ENCODE assay signal across 8 cellular contexts in genomic region chr7:101017099-101017777, GRCh38. TPM values are rescaled to one million over a fixed set of nuclear protein-coding genes. Genes with fewer than 3 reads are reported as not detected.
DNase-seq lines count a peak whose midpoint lies in the region; ATAC-seq, FAIRE-seq and TF ChIP-seq lines count a peak whose summit lies in the region.

No MANE protein-coding gene starts in this region.

- H3K27ac ChIP-seq in pancreas (no peak overlapping the region), thyroid gland (peak overlapping the region in 1 of 3 donors; percentile 35)

- DNase-seq in AG08396 (ENCODE audit: low spot score) (peak; percentile 91), RCC 7860 (ENCODE audit: low spot score) (peak; percentile 88), foreskin melanocyte (peak; percentile 68), pancreas (peak in 5 of 6 donors; percentile 23 to 64 (median 34)), thyroid gland (peak; percentile 12)
- DNase-seq in activated T-helper 9 cell treated with anti-CD3 and anti-CD28 coated beads, Interleukin-2, amount 50 U/mL, for 16 hours (ENCODE audit: low read depth), result peak; percentile 45

- no peaks in the 10 kb centered on the region for H3K36me3 ChIP-seq in pancreas
- no peaks in the 10 kb centered on the region for H3K36me3 ChIP-seq in thyroid gland

- H3K4me3 ChIP-seq in pancreas, result peak overlapping the region in 1 of 4 donors; percentile 27
- H3K4me3 ChIP-seq in thyroid gland (replicated peaks in 1 of 3), result peak overlapping the region in 1 of 3 donors; percentile 14

- WGBS in pancreas, 2 donors, result 2 to 3% methylated on average over 22 to 28 of the region's 28 CpGs
- whole genome bisulfite sequencing in thyroid gland, 2 donors, result 2% methylated on average over 9 to 27 of the region's 28 CpGs

- TF ChIP-seq POLR2A in thyroid gland (IDR thresholded peaks at IDR 0.05), result no peak

- intact Hi-C loops in pancreas (cut with DNase I) (no loop called here), thyroid gland (cut with DNase I) (no loop called here)

- peak; percentile 61 for ATAC-seq in GM19025 (IDR thresholded peaks at IDR 0.05; ENCODE audit: low read depth, unreplicated experiment)
- peak; percentile 83 for ATAC-seq in HG03432 (IDR thresholded peaks at IDR 0.05; ENCODE audit: unreplicated experiment)
- ATAC-seq in pancreas, result peak; percentile 50 to 91 (median 88)

- FAIRE-seq in RCC 7860 (lab: Jason Lieb, UNC) (peak; percentile 10), pancreas (lab: Jason Lieb, UNC) (no peak)

- TF ChIP-seq CTCF in pancreas (IDR thresholded peaks at IDR 0.05) (no peak), thyroid gland (IDR thresholded peaks at IDR 0.05) (no peak)

- H3K9me3 ChIP-seq in pancreas (no peaks in the 10 kb centered on the region), thyroid gland (no peaks in the 10 kb centered on the region)

- H3K4me1 ChIP-seq in pancreas (no peaks in the 10 kb centered on the region), thyroid gland (peaks cover 0 to 10% of the 10 kb centered on the region in 2 donors)

- H3K27me3 ChIP-seq in pancreas (no peaks in the 10 kb centered on the region), thyroid gland (no peaks in the 10 kb centered on the region)

RNA-seq across cellular contexts. Expression of gene MUC17, which starts 2.6 kb away (rescaled TPM):
- under 1 TPM in 2 of 6 donors, not detected in 4; under 0.01 to 0.03 TPM for total RNA-seq in pancreas
- not detected for polyA plus RNA-seq in pancreas
- not detected for total RNA-seq in thyroid gland

RNA-seq across cellular contexts. Expression of gene MUC12, which starts 47.9 kb away (rescaled TPM):
- total RNA-seq in pancreas, result under 1 TPM in 4 of 6 donors, not detected in 2; 0.03 to 0.70 (median 0.41) TPM
- polyA plus RNA-seq in pancreas, result under 1 TPM; 0.38 to 0.80 TPM
- not detected for total RNA-seq in thyroid gland

Comparison
In these comparisons a context has a peak if more than half of its experiments do, and no peak if none do; other contexts are left out.
1. DNase-seq: peak in every context shown above with its lines; median percentile 91 in AG08396; 88 in RCC 7860; 68 in foreskin melanocyte; 45 in activated T-helper 9 cell treated with anti-CD3 and anti-CD28 coated beads, Interleukin-2, amount 50 U/mL, for 16 hours; 34 in pancreas; 12 in thyroid gland.